8 cellular contexts compared by ENCODE assay signal in the genomic region with DNA sequence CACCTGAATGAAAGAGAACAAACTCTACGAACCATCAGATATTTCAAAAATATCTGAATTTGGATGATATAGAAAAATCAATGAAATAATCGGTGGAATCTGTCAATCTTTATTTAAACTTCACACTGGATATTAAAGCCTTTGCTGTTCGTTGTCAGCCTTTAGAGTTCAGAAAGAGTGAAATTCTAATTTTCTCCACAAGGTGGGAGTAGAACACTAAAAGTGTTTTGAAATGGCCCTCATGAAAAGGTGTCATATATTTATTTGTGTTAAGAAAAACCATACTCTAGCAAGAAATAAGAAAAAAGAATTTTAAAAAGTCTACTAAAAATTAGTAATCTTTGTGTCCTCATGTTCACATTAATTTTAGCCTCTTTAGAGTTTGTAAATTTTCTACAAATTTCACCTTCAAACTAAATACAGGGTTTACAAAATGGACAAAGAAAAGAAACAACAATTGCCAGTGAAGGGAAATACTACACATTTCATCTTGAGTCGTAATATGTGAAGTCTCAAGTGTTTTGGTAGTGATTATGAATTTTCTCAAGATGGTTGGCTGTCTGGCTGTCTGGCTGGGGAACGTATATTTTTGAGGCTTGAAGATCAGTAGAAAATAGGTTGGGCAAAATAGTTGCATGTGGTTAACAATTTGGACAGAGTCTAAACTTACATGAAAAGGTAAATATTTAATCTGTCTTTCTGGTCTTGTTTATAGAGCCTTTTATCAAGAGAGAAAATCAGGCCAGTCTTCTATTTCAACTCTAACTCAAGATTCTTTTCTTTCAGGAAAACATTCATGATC. TPM values are rescaled to one million over a fixed set of nuclear protein-coding genes. Genes with fewer than 3 reads are reported as not detected.
A peak's percentile ranks its signal among the peaks of the same experiment; 100 is the strongest.
DNase-seq lines count a peak whose midpoint lies in the region; ATAC-seq, FAIRE-seq and TF ChIP-seq lines count a peak whose summit lies in the region.

No MANE protein-coding gene starts in this region.

- H3K27ac ChIP-seq in fibroblast of lung (ENCODE audit: insufficient read depth, low read length), result no peak overlapping the region

- H3K27me3 Mint-ChIP-seq in progenitor cell of endocrine pancreas, result peaks cover 38% of the 10 kb centered on the region

- ATAC-seq in GM21528 (IDR thresholded peaks at IDR 0.05; ENCODE audit: low FRiP score, unreplicated experiment) (peak; percentile 77), omental fat pad (ENCODE audit: low FRiP score) (no peak)
- no peak for ATAC-seq in stimulated activated effector memory CD8-positive, alpha-beta T cell treated with anti-CD3 and anti-CD28 coated beads, Interleukin-12 subunit alpha, Interleukin-12 subunit beta, amount 100 ng/mL, for 72 hours

- no peaks in the 10 kb centered on the region for H3K36me3 Mint-ChIP-seq in progenitor cell of endocrine pancreas (ENCODE audit: insufficient read depth)
- no peaks in the 10 kb centered on the region for H3K36me3 Mint-ChIP-seq in stimulated activated effector memory CD8-positive, alpha-beta T cell treated with anti-CD3 and anti-CD28 coated beads, Interleukin-12 subunit alpha, Interleukin-12 subunit beta, amount 100 ng/mL, for 72 hours

- FAIRE-seq in G401.6 (lab: Jason Lieb, UNC), result peak; percentile 96

- no peak overlapping the region for H3K4me3 Mint-ChIP-seq in progenitor cell of endocrine pancreas (ENCODE audit: low read depth)
- H3K4me3 Mint-ChIP-seq in stimulated activated effector memory CD8-positive, alpha-beta T cell treated with anti-CD3 and anti-CD28 coated beads, Interleukin-12 subunit alpha, Interleukin-12 subunit beta, amount 100 ng/mL, for 72 hours, result no peak overlapping the region

- H2AFZ ChIP-seq in fibroblast of lung (ENCODE audit: low read length), result no peak overlapping the region

- no peak overlapping the region for H3K4me3 ChIP-seq in fibroblast of lung (replicated peaks in 1 of 4; ENCODE audit: control extremely low read depth in 1 of 4, insufficient read depth in 1 of 4, low read depth in 3 of 4, low read length in 4 of 4)

- no peak overlapping the region for H3K9ac ChIP-seq in fibroblast of lung (ENCODE audit: insufficient read depth, low read length)

- no peaks in the 10 kb centered on the region for H3K27me3 ChIP-seq in fibroblast of lung (ENCODE audit: control insufficient read depth, insufficient read depth, low read length)

- TF ChIP-seq CTCF in fibroblast of lung (conservative IDR thresholded peaks at IDR 0.05 in 1 of 2, IDR thresholded peaks at IDR 0.05 in 1 of 2; ENCODE audit: low read depth in 1 of 2, low read length in 2 of 2), result peak; percentile 35 to 53
- peak; percentile 86 for TF ChIP-seq CTCF in progenitor cell of endocrine pancreas (IDR thresholded peaks at IDR 0.05; ENCODE audit: unreplicated experiment)
- no peak for TF ChIP-seq CTCF in omental fat pad (IDR thresholded peaks at IDR 0.05)

- no peak overlapping the region for H3K4me2 ChIP-seq in fibroblast of lung (ENCODE audit: extremely low read depth, insufficient read depth, low read length)

- H3K9me3 Mint-ChIP-seq in progenitor cell of endocrine pancreas (ENCODE audit: low read depth), result no peaks in the 10 kb centered on the region
- H3K9me3 Mint-ChIP-seq in stimulated activated effector memory CD8-positive, alpha-beta T cell treated with anti-CD3 and anti-CD28 coated beads, Interleukin-12 subunit alpha, Interleukin-12 subunit beta, amount 100 ng/mL, for 72 hours, result no peaks in the 10 kb centered on the region

- no peaks in the 10 kb centered on the region for H3K79me2 ChIP-seq in fibroblast of lung (ENCODE audit: control insufficient read depth, insufficient read depth, low read length)

- no peaks in the 10 kb centered on the region for H3K4me1 ChIP-seq in fibroblast of lung (ENCODE audit: control insufficient read depth, extremely low read depth, insufficient read depth, low read length)

- no peaks in the 10 kb centered on the region for H4K20me1 ChIP-seq in fibroblast of lung (ENCODE audit: control insufficient read depth, extremely low read depth, insufficient read depth, low read length)

- H3K4me1 Mint-ChIP-seq in progenitor cell of endocrine pancreas (ENCODE audit: low read depth), result peaks cover 16% of the 10 kb centered on the region
- H3K4me1 Mint-ChIP-seq in stimulated activated effector memory CD8-positive, alpha-beta T cell treated with anti-CD3 and anti-CD28 coated beads, Interleukin-12 subunit alpha, Interleukin-12 subunit beta, amount 100 ng/mL, for 72 hours, result no peaks in the 10 kb centered on the region

- no peaks in the 10 kb centered on the region for H3K9me3 ChIP-seq in fibroblast of lung (ENCODE audit: control insufficient read depth, insufficient read depth, low read depth, low read length)

- DNase-seq in Kasumi-1 (lab: John Stamatoyannopoulos, UW) (peak; percentile 62 to 70), RKO (ENCODE audit: low spot score) (peak; percentile 68), fibroblast of lung (ENCODE audit: low read depth in 2 of 2) (peak; percentile 11 to 64), progenitor cell of endocrine pancreas (ENCODE audit: low spot score, unreplicated experiment) (no peak), omental fat pad (ENCODE audit: low spot score) (no peak)
- no peak for DNase-seq in stimulated activated effector memory CD8-positive, alpha-beta T cell treated with anti-CD3 and anti-CD28 coated beads, Interleukin-12 subunit alpha, Interleukin-12 subunit beta, amount 100 ng/mL, for 72 hours (ENCODE audit: low spot score in 2 of 2)

- H3K27ac Mint-ChIP-seq in progenitor cell of endocrine pancreas, result no peak overlapping the region
- H3K27ac Mint-ChIP-seq in stimulated activated effector memory CD8-positive, alpha-beta T cell treated with anti-CD3 and anti-CD28 coated beads, Interleukin-12 subunit alpha, Interleukin-12 subunit beta, amount 100 ng/mL, for 72 hours, result no peak overlapping the region

- H3K36me3 ChIP-seq in fibroblast of lung (ENCODE audit: control insufficient read depth, insufficient read depth, low read length), result no peaks in the 10 kb centered on the region

RNA-seq across cellular contexts. Expression of a gene that starts 43.7 kb away (rescaled TPM):
- total RNA-seq in fibroblast of lung (52.4 and 56.8 TPM in 2 replicates), progenitor cell of endocrine pancreas (19.5 TPM in 2 replicates), omental fat pad (100 to 1,000 TPM in 1 of 4 donors, 10 to 100 TPM in 3; 28.5 to 136 (median 56.6) TPM)
- polyA plus RNA-seq in fibroblast of lung, result 6.7 and 8.3 TPM in 2 replicates
- polyA plus RNA-seq in fibroblast of lung (2012), result 10.9 and 13.1 TPM in 2 replicates
- polyA minus RNA-seq in fibroblast of lung (ENCODE audit: low replicate concordance), result 0.51 TPM in 1 of 2 replicates, not detected in the other

RNA-seq across cellular contexts. Expression of a gene that starts 43.8 kb away (rescaled TPM):
- total RNA-seq in fibroblast of lung (23.4 and 24.1 TPM in 2 replicates), progenitor cell of endocrine pancreas (19.4 and 21.4 TPM in 2 replicates), omental fat pad (10 to 100 TPM; 12.6 to 24.7 (median 15.7) TPM)
- 11.9 and 18.4 TPM in 2 replicates for polyA plus RNA-seq in fibroblast of lung
- polyA plus RNA-seq in fibroblast of lung (2012), result 11.6 and 13.3 TPM in 2 replicates
- polyA minus RNA-seq in fibroblast of lung (ENCODE audit: low replicate concordance), result 1.4 and 1.8 TPM in 2 replicates

Comparison
In these comparisons a context has a peak if more than half of its experiments do, and no peak if none do; other contexts are left out.
1. DNase-seq: peak in Kasumi-1 (2 of 2), RKO (single experiment) and fibroblast of lung (2 of 2); none in progenitor cell of endocrine pancreas (single experiment), omental fat pad (single experiment) and stimulated activated effector memory CD8-positive, alpha-beta T cell treated with anti-CD3 and anti-CD28 coated beads, Interleukin-12 subunit alpha, Interleukin-12 subunit beta, amount 100 ng/mL, for 72 hours (0 of 2).
2. CTCF ChIP-seq: peak in fibroblast of lung (2 of 2) and progenitor cell of endocrine pancreas (single experiment); none in omental fat pad (0 of 3).